8 cellular contexts compared by ENCODE assay signal in the genomic region with DNA sequence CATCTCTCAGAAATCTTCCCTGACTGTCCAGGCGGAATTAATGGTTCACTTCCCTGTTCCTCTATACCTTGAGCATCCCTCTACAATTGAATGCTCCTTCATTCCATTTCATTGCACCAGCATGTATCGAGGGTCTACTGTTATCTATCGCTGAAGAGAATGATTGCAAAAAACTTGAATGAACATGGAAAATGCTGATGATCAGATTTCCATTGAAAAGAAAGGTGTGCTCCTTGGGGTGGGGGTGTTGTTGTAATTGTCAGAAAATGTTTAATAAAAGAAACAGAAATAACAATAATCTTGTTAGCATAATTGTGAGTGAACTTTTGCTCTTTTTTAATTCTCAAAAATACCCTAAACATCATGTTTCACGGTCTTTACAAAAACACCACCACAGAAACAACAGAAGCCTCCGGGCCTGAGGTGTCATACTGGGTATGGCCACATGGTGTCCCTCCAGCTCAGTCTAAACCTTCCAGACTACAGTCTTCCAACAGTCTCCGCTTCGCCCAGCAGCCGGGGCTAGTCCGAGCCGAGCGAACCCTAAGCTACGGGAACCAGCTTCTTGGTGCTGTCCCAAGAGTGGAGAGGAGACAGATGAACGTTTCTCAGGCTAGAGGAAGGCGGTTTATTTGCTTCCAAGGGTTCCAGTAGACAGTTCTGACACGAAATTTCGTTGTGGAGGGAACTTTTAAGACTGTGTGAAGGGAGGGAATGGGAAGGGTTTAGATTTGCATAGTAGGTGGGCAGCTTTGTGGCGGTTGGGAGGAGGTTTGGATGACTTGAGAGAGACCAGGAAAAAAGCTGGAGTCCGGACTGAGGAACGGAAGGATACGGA.
DNase-seq lines count a peak whose midpoint lies in the region; TF ChIP-seq lines count a peak whose summit lies in the region.

No MANE protein-coding gene starts in this region.

- H3K4me3 ChIP-seq in H7 (ENCODE audit: insufficient read depth, low read depth, low read length) (peak overlapping the region; percentile 59), MM.1S (ENCODE audit: low read length) (peak overlapping the region; percentile 69), SK-N-SH (ENCODE audit: low read depth in 2 of 2, low read length in 1 of 2) (peak overlapping the region; percentile 44 to 54), thymus (ENCODE audit: low read length) (peak overlapping the region; percentile 56)

- H3K36me3 ChIP-seq in H7 (replicated peaks; ENCODE audit: control insufficient read depth, insufficient read depth, low read length) (no peaks in the 10 kb centered on the region), MM.1S (replicated peaks; ENCODE audit: insufficient read depth, low read length) (no peaks in the 10 kb centered on the region), SK-N-SH (replicated peaks in 1 of 2; ENCODE audit: control insufficient read depth in 1 of 2, insufficient read depth in 2 of 2, low read length in 1 of 2) (no peaks in the 10 kb centered on the region), thymus (ENCODE audit: control insufficient read depth, insufficient read depth) (no peaks in the 10 kb centered on the region)

- no peaks in the 10 kb centered on the region for H3K9me3 ChIP-seq in MM.1S (replicated peaks; ENCODE audit: insufficient read depth, low read length)
- no peaks in the 10 kb centered on the region for H3K9me3 ChIP-seq in SK-N-SH
- H3K9me3 ChIP-seq in thymus (ENCODE audit: control insufficient read depth) = no peaks in the 10 kb centered on the region

- TF ChIP-seq EP300 in SK-N-SH (IDR thresholded peaks at IDR 0.05; ENCODE audit: borderline replicate concordance in 1 of 2, low read depth in 1 of 2, low read length in 1 of 2) = no peak

- H3K27me3 ChIP-seq in H7 (ENCODE audit: control insufficient read depth, insufficient read depth, low read length) (peaks cover 14% of the 10 kb centered on the region), MM.1S (replicated peaks; ENCODE audit: insufficient read depth, low read length) (peaks cover 11% of the 10 kb centered on the region), SK-N-SH (ENCODE audit: insufficient read depth) (no peaks in the 10 kb centered on the region), thymus (ENCODE audit: control insufficient read depth, insufficient read depth) (peaks cover 34% of the 10 kb centered on the region)

- peak; percentile 99 for TF ChIP-seq RAD21 in SK-N-SH (IDR thresholded peaks at IDR 0.05; ENCODE audit: low read length)

- H3K27ac ChIP-seq in MM.1S (ENCODE audit: low read length) (no peak overlapping the region), SK-N-SH (ENCODE audit: low read depth in 2 of 2, low read length in 1 of 2) (peak overlapping the region; percentile 30 to 69; a peak in 1 of 4 replicates), thymus (ENCODE audit: low read depth) (peak overlapping the region; percentile 52)

- TF ChIP-seq CTCF in MM.1S (IDR thresholded peaks at IDR 0.05; ENCODE audit: low read length) (peak; percentile 95), SK-N-SH (IDR thresholded peaks at IDR 0.05) (peak; percentile 94), osteocyte (IDR thresholded peaks at IDR 0.05) (peak; percentile 94)

- H4K20me1 ChIP-seq in MM.1S (ENCODE audit: insufficient read depth, low read length) (no peaks in the 10 kb centered on the region), SK-N-SH (ENCODE audit: insufficient read depth) (no peaks in the 10 kb centered on the region)

- no peaks in the 10 kb centered on the region for H3K79me2 ChIP-seq in MM.1S (ENCODE audit: low read length)
- H3K79me2 ChIP-seq in SK-N-SH (ENCODE audit: insufficient read depth) = no peaks in the 10 kb centered on the region

- H3F3A ChIP-seq in MM.1S (ENCODE audit: insufficient read depth, low read length) (peaks cover 7% of the 10 kb centered on the region; the same call in 1 of the 2 replicates), SK-N-SH (replicated peaks; ENCODE audit: insufficient read depth) (peaks cover 12% of the 10 kb centered on the region)

- peak overlapping the region; percentile 30; the same call in 1 of the 2 replicates for H3K9ac ChIP-seq in MM.1S (ENCODE audit: low read length)
- H3K9ac ChIP-seq in SK-N-SH = peak overlapping the region; percentile 35; the same call in 1 of the 2 replicates

- peak overlapping the region; percentile 87 for H3K4me3 Mint-ChIP-seq in activated naive CD4-positive, alpha-beta T cell treated with anti-CD3 and anti-CD28 coated beads, Interleukin-2, amount 50 U/mL, for 24 hours
- peak overlapping the region; percentile 91 for H3K4me3 Mint-ChIP-seq in osteocyte (ENCODE audit: unreplicated experiment)

- no peaks in the 10 kb centered on the region for H3K9me2 ChIP-seq in MM.1S (replicated peaks; ENCODE audit: insufficient read depth, low read length)
- no peaks in the 10 kb centered on the region for H3K9me2 ChIP-seq in SK-N-SH

- H3K9me3 Mint-ChIP-seq in activated naive CD4-positive, alpha-beta T cell treated with anti-CD3 and anti-CD28 coated beads, Interleukin-2, amount 50 U/mL, for 24 hours = no peaks in the 10 kb centered on the region
- H3K9me3 Mint-ChIP-seq in osteocyte (ENCODE audit: unreplicated experiment) = no peaks in the 10 kb centered on the region

- CTCF ChIA-PET in SK-N-SH (lab: Yijun Ruan, JAX) = interaction anchor here (0.5 to 5.2 kb wide), 56 partner anchors 9 to 1111 kb away, joined by 3 to 120 read pairs (median 4); a partner anchor contains a TSS

- H3K4me2 ChIP-seq in MM.1S (ENCODE audit: low read depth, low read length) (peak overlapping the region; percentile 96), SK-N-SH (peak overlapping the region; percentile 78)

- H3K27me3 Mint-ChIP-seq in activated naive CD4-positive, alpha-beta T cell treated with anti-CD3 and anti-CD28 coated beads, Interleukin-2, amount 50 U/mL, for 24 hours = peaks cover 17% of the 10 kb centered on the region
- no peaks in the 10 kb centered on the region for H3K27me3 Mint-ChIP-seq in osteocyte (ENCODE audit: unreplicated experiment)

- H3K4me1 ChIP-seq in MM.1S (ENCODE audit: low read length) (peaks cover 4% of the 10 kb centered on the region; the same call in 1 of the 2 replicates), SK-N-SH (ENCODE audit: control insufficient read depth in 1 of 2, insufficient read depth in 2 of 2, low read depth in 1 of 2, low read length in 1 of 2) (peaks cover 0 to 9% of the 10 kb centered on the region in 2 experiments; a peak in 1 of 4 replicates), thymus (ENCODE audit: control insufficient read depth, insufficient read depth, low read length) (peaks cover 9% of the 10 kb centered on the region)

- H2AFZ ChIP-seq in MM.1S (ENCODE audit: low read length) (peak overlapping the region; percentile 95), SK-N-SH (ENCODE audit: low read depth) (peak overlapping the region; percentile 77)

- peak overlapping the region; percentile 31 for H3K27ac Mint-ChIP-seq in activated naive CD4-positive, alpha-beta T cell treated with anti-CD3 and anti-CD28 coated beads, Interleukin-2, amount 50 U/mL, for 24 hours
- peak overlapping the region; percentile 97 for H3K27ac Mint-ChIP-seq in osteocyte (ENCODE audit: unreplicated experiment)

- POLR2A ChIA-PET in SK-N-SH (lab: Yijun Ruan, JAX) = interaction anchor here (0.7 to 0.8 kb wide), 2 partner anchors 9 to 855 kb away, joined by 4 read pairs; no protein-coding TSS in a partner anchor

- DNase-seq in ELR (ENCODE audit: low read depth) (peak; percentile 94), H7 (peak; percentile 68), MM.1S (peak; percentile 92), SK-N-SH (peak; percentile 78), glomerular visceral epithelial cell (ENCODE audit: extremely low spot score) (peak; percentile 88), osteocyte (ENCODE audit: extremely low spot score, unreplicated experiment) (peak; percentile 96)

- 8% methylated on average over 17 of the region's 20 CpGs for WGBS in SK-N-SH (ENCODE audit: low lambda C conversion rate)
- 8% methylated on average over 20 of the region's 20 CpGs for WGBS in thymus

- H3K4me1 Mint-ChIP-seq in activated naive CD4-positive, alpha-beta T cell treated with anti-CD3 and anti-CD28 coated beads, Interleukin-2, amount 50 U/mL, for 24 hours = peaks cover 28% of the 10 kb centered on the region
- H3K4me1 Mint-ChIP-seq in osteocyte (ENCODE audit: unreplicated experiment) = peaks cover 29% of the 10 kb centered on the region

- H3K36me3 Mint-ChIP-seq in activated naive CD4-positive, alpha-beta T cell treated with anti-CD3 and anti-CD28 coated beads, Interleukin-2, amount 50 U/mL, for 24 hours = no peaks in the 10 kb centered on the region
- no peaks in the 10 kb centered on the region for H3K36me3 Mint-ChIP-seq in osteocyte (ENCODE audit: unreplicated experiment)

TF ChIP-seq in SK-N-SH, 30 proteins besides CTCF, POLR2A, EP300 and RAD21 (continues in another document):
- TF ChIP-seq, protein P1, sequence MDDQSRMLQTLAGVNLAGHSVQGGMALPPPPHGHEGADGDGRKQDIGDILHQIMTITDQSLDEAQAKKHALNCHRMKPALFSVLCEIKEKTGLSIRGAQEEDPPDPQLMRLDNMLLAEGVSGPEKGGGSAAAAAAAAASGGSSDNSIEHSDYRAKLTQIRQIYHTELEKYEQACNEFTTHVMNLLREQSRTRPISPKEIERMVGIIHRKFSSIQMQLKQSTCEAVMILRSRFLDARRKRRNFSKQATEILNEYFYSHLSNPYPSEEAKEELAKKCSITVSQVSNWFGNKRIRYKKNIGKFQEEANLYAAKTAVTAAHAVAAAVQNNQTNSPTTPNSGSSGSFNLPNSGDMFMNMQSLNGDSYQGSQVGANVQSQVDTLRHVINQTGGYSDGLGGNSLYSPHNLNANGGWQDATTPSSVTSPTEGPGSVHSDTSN (IDR thresholded peaks at IDR 0.05) = no peak
- TF ChIP-seq FOXJ3 (CRISPR knock-in tag; IDR thresholded peaks at IDR 0.05) = no peak
- TF ChIP-seq MXI1 (IDR thresholded peaks at IDR 0.05; ENCODE audit: low read depth, low read length) = 0 out of 2 replicates have a peak, but pooled peaks have one; percentile 20
- TF ChIP-seq EZH2phosphoT487 (IDR thresholded peaks at IDR 0.05; ENCODE audit: borderline replicate concordance, low read depth) = no peak
- no peak for TF ChIP-seq FOSL2 (IDR thresholded peaks at IDR 0.05; ENCODE audit: borderline replicate concordance, low read depth)
- TF ChIP-seq RXRA (IDR thresholded peaks at IDR 0.05; ENCODE audit: borderline replicate concordance, low read depth) = no peak
- no peak for TF ChIP-seq SIN3A (IDR thresholded peaks at IDR 0.05; ENCODE audit: borderline replicate concordance, low read depth, low read length)
- no peak for TF ChIP-seq GABPA (IDR thresholded peaks at IDR 0.05; ENCODE audit: low read depth)
- TF ChIP-seq, protein P2, sequence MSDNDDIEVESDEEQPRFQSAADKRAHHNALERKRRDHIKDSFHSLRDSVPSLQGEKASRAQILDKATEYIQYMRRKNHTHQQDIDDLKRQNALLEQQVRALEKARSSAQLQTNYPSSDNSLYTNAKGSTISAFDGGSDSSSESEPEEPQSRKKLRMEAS (IDR thresholded peaks at IDR 0.05; ENCODE audit: low read depth) = no peak; the same call in 1 of the 2 replicates
